8 cellular contexts compared by ENCODE assay signal in the genomic region with DNA sequence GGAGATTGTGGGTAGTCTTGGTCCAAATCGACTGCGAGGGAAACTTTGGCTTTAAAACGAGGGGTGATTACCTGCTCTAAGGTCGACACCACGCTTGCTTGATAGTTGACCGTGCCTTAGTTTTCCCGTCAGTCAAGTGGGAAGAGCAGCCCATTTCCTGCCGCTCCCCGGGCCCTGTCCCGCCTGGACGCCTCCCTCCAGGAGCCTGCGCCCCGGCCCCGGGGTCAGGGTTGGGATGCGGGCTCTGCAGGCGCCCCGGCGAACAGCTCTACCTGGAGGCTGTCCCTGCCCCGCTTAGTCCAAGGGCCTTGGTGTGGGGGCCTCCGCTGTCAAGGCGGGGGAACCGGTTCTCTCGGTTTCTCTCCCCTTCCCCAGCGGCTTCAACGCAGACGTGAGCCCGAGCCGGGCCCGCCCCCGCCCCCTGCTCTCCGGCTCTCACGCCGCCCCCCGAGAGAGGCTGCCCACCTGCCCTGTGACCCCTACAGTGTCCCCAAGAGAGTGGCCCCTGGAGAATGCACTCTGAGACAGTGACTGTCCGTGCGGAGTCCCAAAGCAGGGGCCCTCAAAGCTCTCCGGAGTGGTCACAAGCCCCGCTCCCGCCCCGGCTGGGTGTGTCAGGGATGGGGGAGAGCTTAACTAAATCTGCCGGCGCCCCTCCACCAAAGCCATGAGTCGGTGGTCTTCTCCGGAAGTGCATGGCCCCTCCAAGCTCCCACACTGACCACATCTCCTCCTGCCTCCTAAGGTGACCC.
A peak's percentile ranks its signal among the peaks of the same experiment; 100 is the strongest.
DNase-seq lines count a peak whose midpoint lies in the region; ATAC-seq and TF ChIP-seq lines count a peak whose summit lies in the region.
"Had no signal": no experiment of that assay in that cellular context is flagged by ENCODE, and none has a peak within 500 bp of the region (broad histone marks: within the 10 kb centered on the region; RNA-seq: fewer than 3 reads in every experiment).

No MANE protein-coding gene starts in this region.

- no peaks in the 10 kb centered on the region for H3K9me3 Mint-ChIP-seq in activated T-cell treated with anti-CD3 and anti-CD28 coated beads, Interleukin-2, amount 50 U/mL, for 4 hours

- H3K9ac ChIP-seq in HUES48 (ENCODE audit: low read depth, low read length), result no peak overlapping the region
- H3K9ac ChIP-seq in iPS-15b (ENCODE audit: low read depth, low read length), result no peak overlapping the region

- H3K36me3 ChIP-seq in HUES48 (ENCODE audit: control insufficient read depth, insufficient read depth, low read length), result no peaks in the 10 kb centered on the region
- H3K36me3 ChIP-seq in iPS-15b (ENCODE audit: control insufficient read depth, insufficient read depth, low read length), result no peaks in the 10 kb centered on the region
- H3K36me3 ChIP-seq in spleen, result peaks cover 0 to 25% (median 8%) of the 10 kb centered on the region in 6 donors
- no peaks in the 10 kb centered on the region for H3K36me3 ChIP-seq in BE2C

- peaks cover 5% of the 10 kb centered on the region for H3K27me3 Mint-ChIP-seq in activated T-cell treated with anti-CD3 and anti-CD28 coated beads, Interleukin-2, amount 50 U/mL, for 4 hours (ENCODE audit: low read depth)

- H3K9me3 ChIP-seq in HUES48 (ENCODE audit: control insufficient read depth, insufficient read depth, low read length) (no peaks in the 10 kb centered on the region), iPS-15b (ENCODE audit: control insufficient read depth, insufficient read depth, low read length) (no peaks in the 10 kb centered on the region), spleen (no peaks in the 10 kb centered on the region), BE2C (no peaks in the 10 kb centered on the region)

- WGBS in spleen, 5 donors, result 39 to 53% (median 45%) methylated on average over 16 to 44 of the region's 44 CpGs

- peak overlapping the region; percentile 51 for H3K4me3 Mint-ChIP-seq in activated T-cell treated with anti-CD3 and anti-CD28 coated beads, Interleukin-2, amount 50 U/mL, for 4 hours

- H3K4me3 ChIP-seq in HUES48 (ENCODE audit: low read depth, low read length), result peak overlapping the region; percentile 54
- H3K4me3 ChIP-seq in iPS-15b (ENCODE audit: low read depth, low read length), result peak overlapping the region; percentile 70
- peak overlapping the region in 6 of 8 donors; percentile 42 to 75 (median 56) for H3K4me3 ChIP-seq in spleen
- H3K4me3 ChIP-seq in BE2C (ENCODE audit: low read depth, low read length), result no peak overlapping the region

- no peak for TF ChIP-seq CTCF in spleen (IDR thresholded peaks at IDR 0.05 in 8 of 11, conservative IDR thresholded peaks at IDR 0.05 in 3 of 11)
- no peak for TF ChIP-seq CTCF in BE2C (IDR thresholded peaks at IDR 0.05; ENCODE audit: low read depth, low read length)

- DNase-seq in activated T-cell treated with anti-CD3 and anti-CD28 coated beads, Interleukin-2, amount 50 U/mL, for 4 hours, result no peak
- DNase-seq in spleen, result peak; percentile 85
- no peak for DNase-seq in BE2C
- DNase-seq in globus pallidus (ENCODE audit: low spot score), result no peak

- H3K4me1 Mint-ChIP-seq in activated T-cell treated with anti-CD3 and anti-CD28 coated beads, Interleukin-2, amount 50 U/mL, for 4 hours (ENCODE audit: low read depth), result peaks cover 36% of the 10 kb centered on the region

- no peak for TF ChIP-seq POLR2A in spleen (IDR thresholded peaks at IDR 0.05)

- H3K4me1 ChIP-seq in HUES48 (ENCODE audit: control insufficient read depth, insufficient read depth, low read length) (peaks cover 19% of the 10 kb centered on the region), iPS-15b (ENCODE audit: control insufficient read depth, insufficient read depth, low read length) (peaks cover 14% of the 10 kb centered on the region), spleen (peaks cover 22 to 88% (median 63%) of the 10 kb centered on the region in 6 donors), BE2C (peaks cover 3% of the 10 kb centered on the region)

- intact Hi-C loops in spleen (cut with DNase I; ENCODE audit: low total_unique reads), result no loop called here

- no peak overlapping the region for H3K27ac ChIP-seq in HUES48 (ENCODE audit: low read depth, low read length)
- peak overlapping the region in 3 of 8 donors; percentile 70 to 84 (median 72) for H3K27ac ChIP-seq in spleen
- H3K27ac ChIP-seq: HL-60 had no signal

- peaks cover 73% of the 10 kb centered on the region for H3K27me3 ChIP-seq in HUES48 (ENCODE audit: control insufficient read depth, insufficient read depth, low read length)
- H3K27me3 ChIP-seq in iPS-15b (ENCODE audit: control insufficient read depth, insufficient read depth, low read length), result peaks cover 69% of the 10 kb centered on the region
- H3K27me3 ChIP-seq in spleen (replicated peaks in 1 of 7), result peaks cover 0 to 36% (median 0%) of the 10 kb centered on the region in 7 donors
- peaks cover 51% of the 10 kb centered on the region for H3K27me3 ChIP-seq in BE2C

- no peak for ATAC-seq in activated T-cell treated with anti-CD3 and anti-CD28 coated beads, Interleukin-2, amount 50 U/mL, for 4 hours
- ATAC-seq in HG03432 (IDR thresholded peaks at IDR 0.05; ENCODE audit: unreplicated experiment), result no peak

- no peaks in the 10 kb centered on the region for H3K36me3 Mint-ChIP-seq in activated T-cell treated with anti-CD3 and anti-CD28 coated beads, Interleukin-2, amount 50 U/mL, for 4 hours (ENCODE audit: insufficient read depth)
